24 cellular contexts compared by ENCODE assay signal in genomic region chr20:45008521-45009049, GRCh38. TPM values are rescaled to one million over a fixed set of nuclear protein-coding genes. Genes with fewer than 3 reads are reported as not detected.
DNase-seq lines count a peak whose midpoint lies in the region; ATAC-seq lines count a peak whose summit lies in the region.
"Had no signal": no experiment of that assay in that cellular context is flagged by ENCODE, and none has a peak within 500 bp of the region (broad histone marks: within the 10 kb centered on the region; RNA-seq: fewer than 3 reads in every experiment).

No MANE protein-coding gene starts in this region.

- no peaks in the 10 kb centered on the region for H3K9me3 ChIP-seq in right cardiac atrium (ENCODE audit: control insufficient read depth, low read length)
- H3K9me3 ChIP-seq: SJSA1 had no signal

- intact Hi-C loops in activated naive CD4-positive, alpha-beta T cell treated with anti-CD3 and anti-CD28 coated beads for 36 hours (cut with micrococcal nuclease) = no loop called here
- intact Hi-C loops in right cardiac atrium (cut with DNase I) = loop anchor here in 2 of 4 donors (10.0 kb wide), 2 partner anchors 86 to 286 kb away; no protein-coding TSS in a partner anchor

- H3K4me3 Mint-ChIP-seq in activated naive CD4-positive, alpha-beta T cell treated with anti-CD3 and anti-CD28 coated beads, Interleukin-2, amount 10 ng/mL, durations not matched to agents 7 days and 5 days = no peak overlapping the region
- no peak overlapping the region for H3K4me3 Mint-ChIP-seq in activated naive CD4-positive, alpha-beta T cell treated with anti-CD3 and anti-CD28 coated beads for 36 hours
- H3K4me3 Mint-ChIP-seq in central memory CD8-positive, alpha-beta T cell = no peak overlapping the region
- H3K4me3 Mint-ChIP-seq in stimulated activated effector memory CD8-positive, alpha-beta T cell treated with anti-CD3 and anti-CD28 coated beads, Interleukin-12 subunit alpha, Interleukin-12 subunit beta, amount 100 ng/mL, for 72 hours = no peak overlapping the region
- H3K4me3 Mint-ChIP-seq: activated CD4-positive, alpha-beta T cell treated with anti-CD3 and anti-CD28 coated beads, Interleukin-2, amount 10 ng/mL, durations not matched to agents 24 days and 14 days; type B pancreatic cell had no signal

- no peaks in the 10 kb centered on the region for H3K27me3 ChIP-seq in right cardiac atrium (ENCODE audit: control insufficient read depth, insufficient read depth)
- H3K27me3 ChIP-seq: BLaER1, SJSA1 had no signal

- CTCF ChIA-PET in activated naive CD4-positive, alpha-beta T cell treated with anti-CD3 and anti-CD28 coated beads, Interleukin-2, amount 10 ng/mL, durations not matched to agents 7 days and 5 days (lab: Charles Lee) = interaction anchor here (1.2 to 2.0 kb wide), 2 partner anchors 87 to 89 kb away, joined by 3 to 5 read pairs; no protein-coding TSS in a partner anchor
- CTCF ChIA-PET in activated naive CD4-positive, alpha-beta T cell treated with anti-CD3 and anti-CD28 coated beads for 36 hours (lab: Charles Lee) = no interaction called here

- H3K4me3 ChIP-seq in right cardiac atrium (ENCODE audit: low read length) = no peak overlapping the region
- H3K4me3 ChIP-seq: BLaER1, SJSA1 had no signal

- in situ Hi-C loops in KBM-7 (cut with MboI; ENCODE audit: low pct_unique_long_range_greater_than_20kb, low sequenced_read_pairs) = no loop called here

- H3K36me3 Mint-ChIP-seq in activated naive CD4-positive, alpha-beta T cell treated with anti-CD3 and anti-CD28 coated beads, Interleukin-2, amount 10 ng/mL, durations not matched to agents 7 days and 5 days = peaks cover 49% of the 10 kb centered on the region
- H3K36me3 Mint-ChIP-seq in activated naive CD4-positive, alpha-beta T cell treated with anti-CD3 and anti-CD28 coated beads for 36 hours (ENCODE audit: low read depth) = peaks cover 30% of the 10 kb centered on the region
- peaks cover 80% of the 10 kb centered on the region for H3K36me3 Mint-ChIP-seq in central memory CD8-positive, alpha-beta T cell (ENCODE audit: insufficient read depth)
- peaks cover 100% of the 10 kb centered on the region for H3K36me3 Mint-ChIP-seq in stimulated activated effector memory CD8-positive, alpha-beta T cell treated with anti-CD3 and anti-CD28 coated beads, Interleukin-12 subunit alpha, Interleukin-12 subunit beta, amount 100 ng/mL, for 72 hours

- H3K9me3 Mint-ChIP-seq in activated naive CD4-positive, alpha-beta T cell treated with anti-CD3 and anti-CD28 coated beads, Interleukin-2, amount 10 ng/mL, durations not matched to agents 7 days and 5 days = no peaks in the 10 kb centered on the region
- H3K9me3 Mint-ChIP-seq in activated naive CD4-positive, alpha-beta T cell treated with anti-CD3 and anti-CD28 coated beads for 36 hours = no peaks in the 10 kb centered on the region
- H3K9me3 Mint-ChIP-seq in central memory CD8-positive, alpha-beta T cell = no peaks in the 10 kb centered on the region
- H3K9me3 Mint-ChIP-seq in stimulated activated effector memory CD8-positive, alpha-beta T cell treated with anti-CD3 and anti-CD28 coated beads, Interleukin-12 subunit alpha, Interleukin-12 subunit beta, amount 100 ng/mL, for 72 hours = no peaks in the 10 kb centered on the region
- H3K9me3 Mint-ChIP-seq: activated CD4-positive, alpha-beta T cell treated with anti-CD3 and anti-CD28 coated beads, Interleukin-2, amount 10 ng/mL, durations not matched to agents 24 days and 14 days; type B pancreatic cell had no signal

- peak overlapping the region; percentile 42 for H3K27ac Mint-ChIP-seq in activated naive CD4-positive, alpha-beta T cell treated with anti-CD3 and anti-CD28 coated beads, Interleukin-2, amount 10 ng/mL, durations not matched to agents 7 days and 5 days
- H3K27ac Mint-ChIP-seq in activated naive CD4-positive, alpha-beta T cell treated with anti-CD3 and anti-CD28 coated beads for 36 hours = no peak overlapping the region
- H3K27ac Mint-ChIP-seq in central memory CD8-positive, alpha-beta T cell (ENCODE audit: low read depth) = peak overlapping the region; percentile 29
- peak overlapping the region; percentile 29 for H3K27ac Mint-ChIP-seq in stimulated activated effector memory CD8-positive, alpha-beta T cell treated with anti-CD3 and anti-CD28 coated beads, Interleukin-12 subunit alpha, Interleukin-12 subunit beta, amount 100 ng/mL, for 72 hours
- H3K27ac Mint-ChIP-seq: activated CD4-positive, alpha-beta T cell treated with anti-CD3 and anti-CD28 coated beads, Interleukin-2, amount 10 ng/mL, durations not matched to agents 24 days and 14 days; type B pancreatic cell had no signal

- ATAC-seq in central memory CD8-positive, alpha-beta T cell (replicated peaks; ENCODE audit: extremely low read depth, poor library complexity, severe bottlenecking) = no peak
- ATAC-seq in stimulated activated effector memory CD8-positive, alpha-beta T cell treated with anti-CD3 and anti-CD28 coated beads, Interleukin-12 subunit alpha, Interleukin-12 subunit beta, amount 100 ng/mL, for 72 hours = no peak
- ATAC-seq in GM21723 (IDR thresholded peaks at IDR 0.05; ENCODE audit: unreplicated experiment) = no peak
- ATAC-seq in right cardiac atrium = no peak
- ATAC-seq: esophagus mucosa had no signal

- no peaks in the 10 kb centered on the region for H3K27me3 Mint-ChIP-seq in activated naive CD4-positive, alpha-beta T cell treated with anti-CD3 and anti-CD28 coated beads, Interleukin-2, amount 10 ng/mL, durations not matched to agents 7 days and 5 days
- H3K27me3 Mint-ChIP-seq in activated naive CD4-positive, alpha-beta T cell treated with anti-CD3 and anti-CD28 coated beads for 36 hours (ENCODE audit: low read depth) = no peaks in the 10 kb centered on the region
- H3K27me3 Mint-ChIP-seq in central memory CD8-positive, alpha-beta T cell = no peaks in the 10 kb centered on the region
- H3K27me3 Mint-ChIP-seq: activated CD4-positive, alpha-beta T cell treated with anti-CD3 and anti-CD28 coated beads, Interleukin-2, amount 10 ng/mL, durations not matched to agents 24 days and 14 days; type B pancreatic cell had no signal

- H3K4me1 ChIP-seq in right cardiac atrium (ENCODE audit: control insufficient read depth, insufficient read depth, low read length) = no peaks in the 10 kb centered on the region
- H3K4me1 ChIP-seq: BLaER1 had no signal

- DNase-seq in activated naive CD4-positive, alpha-beta T cell treated with anti-CD3 and anti-CD28 coated beads, Interleukin-2, amount 10 ng/mL, durations not matched to agents 7 days and 5 days = no peak
- DNase-seq in activated naive CD4-positive, alpha-beta T cell treated with anti-CD3 and anti-CD28 coated beads for 36 hours = no peak
- peak; percentile 35 for DNase-seq in M059J (ENCODE audit: low read depth)
- no peak for DNase-seq in central memory CD8-positive, alpha-beta T cell (ENCODE audit: low spot score in 2 of 2)
- DNase-seq in stimulated activated effector memory CD8-positive, alpha-beta T cell treated with anti-CD3 and anti-CD28 coated beads, Interleukin-12 subunit alpha, Interleukin-12 subunit beta, amount 100 ng/mL, for 72 hours (ENCODE audit: low spot score in 2 of 2) = no peak
- DNase-seq in right cardiac atrium = no peak
- no peak for DNase-seq in KBM-7
- DNase-seq: activated CD4-positive, alpha-beta T cell treated with anti-CD3 and anti-CD28 coated beads, Interleukin-2, amount 10 ng/mL, durations not matched to agents 24 days and 14 days; activated naive CD4-positive, alpha-beta T cell treated with Interleukin-2 at 50 U/mL for 16 hours; effector memory CD4-positive, alpha-beta T cell; HCEC 1CT; KG1; kidney glomerular epithelial cell; mammary epithelial cell; MV-4-11; NCI-H2171 treated with DMSO at 0.1 percent for 48 hours; NCI-H526 treated with DMSO at 0.1 percent for 48 hours; T-helper 2 cell had no signal

- peaks cover 19% of the 10 kb centered on the region for H3K4me1 Mint-ChIP-seq in activated naive CD4-positive, alpha-beta T cell treated with anti-CD3 and anti-CD28 coated beads, Interleukin-2, amount 10 ng/mL, durations not matched to agents 7 days and 5 days
- peaks cover 44% of the 10 kb centered on the region for H3K4me1 Mint-ChIP-seq in activated naive CD4-positive, alpha-beta T cell treated with anti-CD3 and anti-CD28 coated beads for 36 hours (ENCODE audit: low read depth)
- H3K4me1 Mint-ChIP-seq in central memory CD8-positive, alpha-beta T cell = peaks cover 55% of the 10 kb centered on the region
- H3K4me1 Mint-ChIP-seq in stimulated activated effector memory CD8-positive, alpha-beta T cell treated with anti-CD3 and anti-CD28 coated beads, Interleukin-12 subunit alpha, Interleukin-12 subunit beta, amount 100 ng/mL, for 72 hours = peaks cover 54% of the 10 kb centered on the region

- H3K27ac ChIP-seq in right cardiac atrium (ENCODE audit: low read length) = no peak overlapping the region
- H3K27ac ChIP-seq: BLaER1, SJSA1, VCaP had no signal

RNA-seq across cellular contexts. Expression of gene STK4, which starts 42.3 kb away (rescaled TPM):
- total RNA-seq in activated naive CD4-positive, alpha-beta T cell treated with anti-CD3 and anti-CD28 coated beads for 36 hours = 100 to 1,000 TPM; 110 to 116 TPM
- 39.0 and 56.0 TPM in 2 replicates for total RNA-seq in M059J (2014; rRNA removed; shearing (Covaris generic))
- total RNA-seq in right cardiac atrium = 10 to 100 TPM; 13.8 to 14.4 (median 14.1) TPM
- polyA plus RNA-seq in right cardiac atrium = 4.6 TPM

RNA-seq across cellular contexts. Expression of gene TOMM34, which starts 48.4 kb away (rescaled TPM):
- 10 to 100 TPM; 44.0 to 45.9 TPM for total RNA-seq in activated naive CD4-positive, alpha-beta T cell treated with anti-CD3 and anti-CD28 coated beads for 36 hours
- total RNA-seq in M059J (2014; rRNA removed; shearing (Covaris generic)) = 113 and 118 TPM in 2 replicates
- total RNA-seq in right cardiac atrium = 10 to 100 TPM; 12.1 to 16.8 (median 13.7) TPM
- polyA plus RNA-seq in right cardiac atrium = 11.1 TPM
